In the genomic region with DNA sequence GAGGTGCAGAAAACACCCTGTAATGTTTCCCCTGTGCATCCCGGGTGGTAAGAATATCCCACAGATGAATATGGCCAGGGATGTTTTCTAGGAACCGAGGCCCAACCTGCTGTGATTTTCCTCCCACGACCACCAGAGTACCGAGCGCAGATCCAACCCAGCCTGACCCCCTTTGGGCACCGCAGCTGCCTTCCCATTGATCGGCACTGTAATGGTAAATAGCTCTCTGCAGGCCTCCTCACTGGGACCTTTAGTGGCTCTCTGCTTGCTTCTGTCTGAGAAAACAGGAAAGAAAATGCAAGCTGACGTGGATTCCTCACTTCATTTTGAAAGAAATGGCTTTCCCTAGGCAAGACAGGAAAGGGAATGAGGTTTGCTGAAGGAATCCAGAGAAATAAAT, we compare ENCODE assay signal across 18 cellular contexts. TPM values are rescaled to one million over a fixed set of nuclear protein-coding genes. Genes with fewer than 3 reads are reported as not detected.
"Had no signal": no experiment of that assay in that cellular context is flagged by ENCODE, and none has a peak within 500 bp of the region (broad histone marks: within the 10 kb centered on the region; RNA-seq: fewer than 3 reads in every experiment).

No MANE protein-coding gene starts in this region.

- H3K9me3 ChIP-seq: gastroesophageal sphincter, thoracic aorta had no signal

- H3K4me3 Mint-ChIP-seq: activated T-helper 17 cell treated with anti-CD3 and anti-CD28 coated beads, Interleukin-2, amount 50 U/mL, for 72 hours; natural killer cell; stimulated activated naive CD8-positive, alpha-beta T cell treated with anti-CD3 and anti-CD28 coated beads, Interleukin-15, amount 100 ng/mL, for 72 hours; T-cell had no signal

- ATAC-seq: activated T-helper 17 cell treated with anti-CD3 and anti-CD28 coated beads, Interleukin-2, amount 50 U/mL, for 72 hours; gastroesophageal sphincter; natural killer cell; right cardiac atrium; stimulated activated naive CD8-positive, alpha-beta T cell treated with anti-CD3 and anti-CD28 coated beads, Interleukin-15, amount 100 ng/mL, for 72 hours; T-cell had no signal

- H3K36me3 ChIP-seq: gastroesophageal sphincter, thoracic aorta had no signal

- H3K36me3 Mint-ChIP-seq: natural killer cell, T-cell had no signal

- H3K9me3 Mint-ChIP-seq: activated T-helper 17 cell treated with anti-CD3 and anti-CD28 coated beads, Interleukin-2, amount 50 U/mL, for 72 hours; natural killer cell; stimulated activated naive CD8-positive, alpha-beta T cell treated with anti-CD3 and anti-CD28 coated beads, Interleukin-15, amount 100 ng/mL, for 72 hours; T-cell had no signal

- FAIRE-seq: astrocyte, small intestine had no signal

- H3K27ac ChIP-seq: dorsolateral prefrontal cortex, gastroesophageal sphincter, thoracic aorta had no signal

- H3K27me3 ChIP-seq: dorsolateral prefrontal cortex, gastroesophageal sphincter had no signal

- H3K27me3 Mint-ChIP-seq: activated T-helper 17 cell treated with anti-CD3 and anti-CD28 coated beads, Interleukin-2, amount 50 U/mL, for 72 hours; T-cell had no signal

- H3K27ac Mint-ChIP-seq: activated T-helper 17 cell treated with anti-CD3 and anti-CD28 coated beads, Interleukin-2, amount 50 U/mL, for 72 hours; natural killer cell; progenitor cell of endocrine pancreas; stimulated activated naive CD8-positive, alpha-beta T cell treated with anti-CD3 and anti-CD28 coated beads, Interleukin-15, amount 100 ng/mL, for 72 hours; T-cell had no signal

- DNase-seq: activated CD4-positive, CD25-positive, alpha-beta regulatory T cell treated with anti-CD3 and anti-CD28 coated beads, Interleukin-2, amount 50 U/mL, for 72 hours; activated naive CD4-positive, alpha-beta T cell treated with anti-CD3 and anti-CD28 coated beads, Interleukin-2, amount 50 U/mL, for 16 hours; dorsolateral prefrontal cortex; erythroblast; mesenchymal stem cell; natural killer cell; right cardiac atrium; small intestine; stimulated activated naive CD8-positive, alpha-beta T cell treated with anti-CD3 and anti-CD28 coated beads, Interleukin-15, amount 100 ng/mL, for 72 hours; T-cell; T1000 had no signal

- H3K4me3 ChIP-seq: dorsolateral prefrontal cortex, gastroesophageal sphincter, thoracic aorta had no signal

RNA-seq across cellular contexts. Expression of a gene that starts 32.0 kb away (rescaled TPM):
- total RNA-seq: activated CD8-positive, alpha-beta memory T cell treated with anti-CD3 and anti-CD28 coated beads for 36 hours; activated T-helper 17 cell treated with anti-CD3 and anti-CD28 coated beads, Interleukin-2, amount 50 U/mL, for 72 hours; astrocyte; natural killer cell; omental fat pad; right cardiac atrium had no signal
